Comparison of ENCODE assay signal across 16 cellular contexts in genomic region chr2:30721668-30722647, GRCh38.
A peak's percentile ranks its signal among the peaks of the same experiment; 100 is the strongest.
DNase-seq lines count a peak whose midpoint lies in the region; FAIRE-seq and TF ChIP-seq lines count a peak whose summit lies in the region.
"Had no signal": no experiment of that assay in that cellular context is flagged by ENCODE, and none has a peak within 500 bp of the region (broad histone marks: within the 10 kb centered on the region; RNA-seq: fewer than 3 reads in every experiment).

No MANE protein-coding gene starts in this region.

- peak; percentile 32 for DNase-seq in activated CD8-positive, alpha-beta memory T cell treated with anti-CD3 and anti-CD28 coated beads, Interleukin-2, amount 50 U/mL, for 48 hours
- DNase-seq in activated CD8-positive, alpha-beta memory T cell treated with anti-CD3 and anti-CD28 coated beads, Interleukin-2, amount 50 U/mL, for 4 hours = no peak
- DNase-seq in hepatocyte (ENCODE audit: low spot score) (peak; percentile 31), osteocyte (ENCODE audit: extremely low spot score, unreplicated experiment) (peak; percentile 46), urothelium cell line (ENCODE audit: low spot score) (no peak), MCF 10A (ENCODE audit: unreplicated experiment) (no peak), neuronal stem cell (ENCODE audit: low spot score) (no peak)
- no peak for DNase-seq in stimulated activated CD4-positive, alpha-beta T cell treated with anti-CD3 and anti-CD28 coated beads, Interleukin-12 subunit alpha, Interleukin-12 subunit beta, amount 100 ng/mL, for 4 hours
- DNase-seq: 8988T, DMS153, EL, KG1, NCI-H1105, NCI-H1694 treated with DMSO at 0.1 percent for 48 hours, NCI-H446 had no signal

- H3K27ac Mint-ChIP-seq in osteocyte (ENCODE audit: unreplicated experiment) = no peak overlapping the region
- H3K27ac Mint-ChIP-seq in MCF 10A (ENCODE audit: low read depth, unreplicated experiment) = no peak overlapping the region

- TF ChIP-seq CTCF in hepatocyte (IDR thresholded peaks at IDR 0.05; ENCODE audit: poor library complexity) = no peak
- no peak for TF ChIP-seq CTCF in osteocyte (IDR thresholded peaks at IDR 0.05)
- TF ChIP-seq CTCF in MCF 10A (IDR thresholded peaks at IDR 0.05; ENCODE audit: unreplicated experiment) = no peak

- no peak overlapping the region for H2BK120ac ChIP-seq in neuronal stem cell (ENCODE audit: low read depth, low read length)

- CTCF ChIA-PET in MCF 10A (lab: Yijun Ruan, JAX) = interaction anchor here (0.7 to 2.4 kb wide), 4 partner anchors 10 to 557 kb away, joined by 3 to 16 read pairs (median 6); no protein-coding TSS in a partner anchor

- H3K27me3 Mint-ChIP-seq in osteocyte (ENCODE audit: unreplicated experiment) = peaks cover 54% of the 10 kb centered on the region
- peaks cover 52% of the 10 kb centered on the region for H3K27me3 Mint-ChIP-seq in MCF 10A (ENCODE audit: insufficient read depth, unreplicated experiment)

- no peaks in the 10 kb centered on the region for H3K9me3 ChIP-seq in hepatocyte (ENCODE audit: low read depth)
- H3K9me3 ChIP-seq in neuronal stem cell (replicated peaks in 1 of 2; ENCODE audit: control insufficient read depth in 2 of 2, insufficient read depth in 1 of 2, low read depth in 1 of 2, low read length in 2 of 2) = no peaks in the 10 kb centered on the region
- H3K9me3 ChIP-seq: BLaER1 had no signal

- FAIRE-seq in urothelium cell line (lab: Jason Lieb, UNC) = peak; percentile 30

- H2BK15ac ChIP-seq in neuronal stem cell (ENCODE audit: low read length) = no peak overlapping the region

- POLR2A ChIA-PET in MCF 10A (lab: Yijun Ruan, JAX) = no interaction called here

- H3K79me1 ChIP-seq in neuronal stem cell (ENCODE audit: low read depth, low read length) = no peaks in the 10 kb centered on the region

- no peaks in the 10 kb centered on the region for H3K79me2 ChIP-seq in hepatocyte

- H3K4me1 Mint-ChIP-seq in osteocyte (ENCODE audit: unreplicated experiment) = no peaks in the 10 kb centered on the region
- H3K4me1 Mint-ChIP-seq in MCF 10A (ENCODE audit: insufficient read depth, unreplicated experiment) = no peaks in the 10 kb centered on the region

- H2BK12ac ChIP-seq in neuronal stem cell (ENCODE audit: low read length) = no peak overlapping the region

- H3K9ac ChIP-seq in neuronal stem cell (ENCODE audit: low read depth, low read length, poor library complexity) = no peak overlapping the region
- H3K9ac ChIP-seq: BLaER1 had no signal

- H3K36me3 Mint-ChIP-seq in osteocyte (ENCODE audit: unreplicated experiment) (no peaks in the 10 kb centered on the region), MCF 10A (ENCODE audit: insufficient read depth, unreplicated experiment) (no peaks in the 10 kb centered on the region)

- 89% methylated on average over 6 of the region's 6 CpGs for whole genome bisulfite sequencing in hepatocyte (ENCODE audit: low lambda C conversion rate, missing lambda C conversion rate)
- WGBS in neuronal stem cell (ENCODE audit: extremely low coverage in 2 of 2, insufficient read length in 2 of 2, insufficient replicate concordance in 1 of 2), 2 donors = no CpG with 5 or more reads among the region's 6 CpGs

- intact Hi-C loops in MCF 10A (cut with micrococcal nuclease) = no loop called here

- no peak overlapping the region for H4K91ac ChIP-seq in neuronal stem cell (ENCODE audit: low read depth, low read length, poor library complexity)

- H3K4me2 ChIP-seq in hepatocyte = no peak overlapping the region
- no peak overlapping the region for H3K4me2 ChIP-seq in neuronal stem cell (ENCODE audit: insufficient read depth, low read length, poor library complexity, severe bottlenecking)
- H3K4me2 ChIP-seq: BLaER1 had no signal

- H3K4ac ChIP-seq in neuronal stem cell (ENCODE audit: low read length) = no peak overlapping the region

- H3K18ac ChIP-seq in neuronal stem cell (ENCODE audit: low read length) = no peak overlapping the region

- H2AK5ac ChIP-seq in neuronal stem cell (ENCODE audit: low read depth, low read length) = no peak overlapping the region

- H3K14ac ChIP-seq in neuronal stem cell (ENCODE audit: low read length) = no peak overlapping the region

- no peak overlapping the region for H4K8ac ChIP-seq in neuronal stem cell (ENCODE audit: low read depth, low read length)

- H3K4me3 Mint-ChIP-seq in osteocyte (ENCODE audit: unreplicated experiment) (no peak overlapping the region), MCF 10A (ENCODE audit: unreplicated experiment) (no peak overlapping the region)

- H3K36me3 ChIP-seq in hepatocyte (replicated peaks; ENCODE audit: insufficient read depth, low read depth) (no peaks in the 10 kb centered on the region), neuronal stem cell (replicated peaks in 1 of 2; ENCODE audit: control insufficient read depth in 2 of 2, insufficient read depth in 2 of 2, low read length in 2 of 2) (no peaks in the 10 kb centered on the region)
- H3K36me3 ChIP-seq: BLaER1 had no signal

- BruUV-seq in MCF 10A (replicated peaks; lab: Mats Ljungman, UMichigan) = no TSS peak

- H3K9me3 Mint-ChIP-seq in osteocyte (ENCODE audit: unreplicated experiment) (no peaks in the 10 kb centered on the region), MCF 10A (ENCODE audit: unreplicated experiment) (no peaks in the 10 kb centered on the region)

- no peak overlapping the region for H2AFZ ChIP-seq in hepatocyte
- no peak overlapping the region for H2AFZ ChIP-seq in neuronal stem cell (ENCODE audit: low read length)

- H3K27me3 ChIP-seq in hepatocyte (peaks cover 2% of the 10 kb centered on the region), neuronal stem cell (ENCODE audit: control insufficient read depth in 3 of 3, insufficient read depth in 3 of 3, low read depth in 1 of 3, low read length in 3 of 3) (peaks cover 0 to 2% (median 0%) of the 10 kb centered on the region in 3 experiments)
- H3K27me3 ChIP-seq: BLaER1 had no signal

- H3K27ac ChIP-seq in hepatocyte (no peak overlapping the region), neuronal stem cell (replicated peaks; ENCODE audit: low read length) (no peak overlapping the region)
- H3K27ac ChIP-seq: BLaER1 had no signal

- H3K9me2 ChIP-seq in hepatocyte (replicated peaks; ENCODE audit: insufficient read depth) = no peaks in the 10 kb centered on the region

- H3K23ac ChIP-seq in neuronal stem cell (ENCODE audit: low read depth, low read length, poor library complexity) = no peak overlapping the region

- no peak overlapping the region for H2BK5ac ChIP-seq in neuronal stem cell (ENCODE audit: low read length)

- H3K4me3 ChIP-seq in hepatocyte (no peak overlapping the region), neuronal stem cell (ENCODE audit: low read length in 2 of 2) (no peak overlapping the region)
- H3K4me3 ChIP-seq: BLaER1 had no signal

- no peaks in the 10 kb centered on the region for H4K20me1 ChIP-seq in hepatocyte (ENCODE audit: insufficient read depth, poor library complexity, severe bottlenecking)
- H4K20me1 ChIP-seq: BLaER1 had no signal

- H3K4me1 ChIP-seq in hepatocyte (ENCODE audit: insufficient read depth) = peaks cover 5% of the 10 kb centered on the region
- no peaks in the 10 kb centered on the region for H3K4me1 ChIP-seq in neuronal stem cell (ENCODE audit: control insufficient read depth in 2 of 2, insufficient read depth in 1 of 2, low read depth in 1 of 2, low read length in 2 of 2)
- H3K4me1 ChIP-seq: BLaER1 had no signal

Comparison
In these comparisons a context has a peak if more than half of its experiments do, and no peak if none do; other contexts are left out.
1. DNase-seq: peak in activated CD8-positive, alpha-beta memory T cell treated with anti-CD3 and anti-CD28 coated beads, Interleukin-2, amount 50 U/mL, for 48 hours (single experiment), hepatocyte (single experiment) and osteocyte (single experiment); none in activated CD8-positive, alpha-beta memory T cell treated with anti-CD3 and anti-CD28 coated beads, Interleukin-2, amount 50 U/mL, for 4 hours (single experiment), urothelium cell line (single experiment), MCF 10A (single experiment), stimulated activated CD4-positive, alpha-beta T cell treated with anti-CD3 and anti-CD28 coated beads, Interleukin-12 subunit alpha, Interleukin-12 subunit beta, amount 100 ng/mL, for 4 hours (single experiment) and neuronal stem cell (single experiment).